In the genomic region with DNA sequence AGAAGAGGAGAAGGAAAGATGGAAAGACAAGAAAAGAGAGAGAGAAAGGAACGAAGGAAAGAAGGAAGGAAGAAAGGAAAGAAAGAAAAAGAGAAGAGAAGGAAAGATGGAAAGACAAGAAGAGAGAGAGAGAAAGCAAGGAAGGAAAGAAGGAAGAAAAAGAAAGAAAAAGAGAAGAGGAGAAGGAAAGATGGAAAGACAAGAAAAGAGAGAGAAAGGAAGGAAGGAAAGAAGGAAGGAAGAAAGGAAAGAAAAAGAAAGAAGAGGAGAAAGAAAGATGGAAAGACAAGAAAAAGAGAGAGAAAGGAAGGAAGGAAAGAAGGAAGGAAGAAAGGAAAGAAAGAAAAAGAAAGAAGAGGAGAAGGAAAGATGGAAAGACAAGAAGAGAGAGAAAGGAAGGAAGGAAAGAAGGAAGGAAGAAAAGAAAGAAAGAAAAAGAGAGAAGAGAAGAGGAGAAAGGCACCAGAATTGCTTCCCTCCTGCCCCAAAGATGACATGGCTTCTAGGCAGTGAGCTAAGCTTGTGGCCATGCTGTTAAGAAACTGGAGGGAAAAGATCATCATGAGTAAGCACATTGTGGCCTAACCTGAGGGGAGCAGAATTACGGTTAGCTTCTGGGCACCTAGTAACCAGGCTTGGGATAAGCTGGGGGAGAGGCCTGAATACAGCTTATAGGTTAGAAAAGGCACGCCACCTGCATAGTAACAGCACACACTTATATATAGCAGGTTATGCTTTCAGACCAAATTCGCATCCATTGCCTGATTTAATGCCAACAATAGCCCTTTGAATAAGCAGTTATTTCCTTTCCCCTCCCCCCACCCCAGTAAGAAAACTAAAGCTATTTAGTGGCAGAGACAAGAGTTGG, we compare ENCODE assay signal across 8 cellular contexts. TPM values are rescaled to one million over a fixed set of nuclear protein-coding genes. Genes with fewer than 3 reads are reported as not detected.
DNase-seq lines count a peak whose midpoint lies in the region; ATAC-seq and TF ChIP-seq lines count a peak whose summit lies in the region.

No MANE protein-coding gene starts in this region.

- H3K4me3 ChIP-seq in choroid plexus epithelial cell (ENCODE audit: low read depth, low read length): no peak overlapping the region
- H3K4me3 ChIP-seq in smooth muscle cell: no peak overlapping the region

- H3K9me3 Mint-ChIP-seq in activated CD4-positive, alpha-beta T cell treated with anti-CD3 and anti-CD28 coated beads, Interleukin-2, amount 10 ng/mL, durations not matched to agents 24 days and 14 days: no peaks in the 10 kb centered on the region

- H3K79me2 ChIP-seq in smooth muscle cell (ENCODE audit: low read depth): peaks cover 78% of the 10 kb centered on the region

- peak overlapping the region; percentile 61 for H3K4me2 ChIP-seq in smooth muscle cell

- intact Hi-C loops in activated CD4-positive, alpha-beta T cell treated with anti-CD3 and anti-CD28 coated beads, Interleukin-2, amount 10 ng/mL, durations not matched to agents 24 days and 14 days (cut with micrococcal nuclease): loop anchor here (5.0 kb wide), 1 partner anchor 36 kb away; no protein-coding TSS in a partner anchor

- peaks cover 48% of the 10 kb centered on the region for H3K4me1 Mint-ChIP-seq in activated CD4-positive, alpha-beta T cell treated with anti-CD3 and anti-CD28 coated beads, Interleukin-2, amount 10 ng/mL, durations not matched to agents 24 days and 14 days

- no peak for ATAC-seq in GM21515 (IDR thresholded peaks at IDR 0.05; ENCODE audit: unreplicated experiment)

- H3K27ac Mint-ChIP-seq in activated CD4-positive, alpha-beta T cell treated with anti-CD3 and anti-CD28 coated beads, Interleukin-2, amount 10 ng/mL, durations not matched to agents 24 days and 14 days: peak overlapping the region; percentile 92

- no peak for TF ChIP-seq CTCF in choroid plexus epithelial cell (conservative IDR thresholded peaks at IDR 0.05; ENCODE audit: low read depth, low read length)
- no peak for TF ChIP-seq CTCF in smooth muscle cell (IDR thresholded peaks at IDR 0.05; ENCODE audit: borderline replicate concordance, insufficient read depth, poor library complexity, severe bottlenecking)

- peaks cover 15% of the 10 kb centered on the region for H4K20me1 ChIP-seq in smooth muscle cell (ENCODE audit: low read depth)

- H3K27ac ChIP-seq in smooth muscle cell (ENCODE audit: low read depth): peak overlapping the region; percentile 84

- H3K4me3 Mint-ChIP-seq in activated CD4-positive, alpha-beta T cell treated with anti-CD3 and anti-CD28 coated beads, Interleukin-2, amount 10 ng/mL, durations not matched to agents 24 days and 14 days: peak overlapping the region; percentile 79

- H3K4me1 ChIP-seq in smooth muscle cell (ENCODE audit: low read depth): peaks cover 33% of the 10 kb centered on the region

- peaks cover 26% of the 10 kb centered on the region for H3F3A ChIP-seq in smooth muscle cell (ENCODE audit: low read depth)

- no peaks in the 10 kb centered on the region for H3K36me3 ChIP-seq in smooth muscle cell (ENCODE audit: low read depth)

- DNase-seq in activated CD4-positive, alpha-beta T cell treated with anti-CD3 and anti-CD28 coated beads, Interleukin-2, amount 10 ng/mL, durations not matched to agents 24 days and 14 days: peak; percentile 70
- no peak for DNase-seq in activated CD4-positive, alpha-beta T cell treated with anti-CD3 and anti-CD28 coated beads for 4 hours
- DNase-seq in OCI-M1 (lab: John Stamatoyannopoulos, UW) (peak; percentile 96), choroid plexus epithelial cell (ENCODE audit: low read depth) (peak; percentile 60), smooth muscle cell (lab: John Stamatoyannopoulos, UW; ENCODE audit: unreplicated experiment) (no peak), iPS-NIHi11 (ENCODE audit: low spot score) (no peak), 8988T (no peak)

- no peaks in the 10 kb centered on the region for H3K9me3 ChIP-seq in smooth muscle cell (replicated peaks; ENCODE audit: low read depth)

- no peaks in the 10 kb centered on the region for H3K27me3 Mint-ChIP-seq in activated CD4-positive, alpha-beta T cell treated with anti-CD3 and anti-CD28 coated beads, Interleukin-2, amount 10 ng/mL, durations not matched to agents 24 days and 14 days

- H3K36me3 Mint-ChIP-seq in activated CD4-positive, alpha-beta T cell treated with anti-CD3 and anti-CD28 coated beads, Interleukin-2, amount 10 ng/mL, durations not matched to agents 24 days and 14 days (ENCODE audit: low read depth): peaks cover 25% of the 10 kb centered on the region

- H3K27me3 ChIP-seq in smooth muscle cell (ENCODE audit: low read depth): no peaks in the 10 kb centered on the region

- WGBS in smooth muscle cell (ENCODE audit: low lambda C conversion rate): 61% methylated on average over 4 of the region's 4 CpGs

- peak overlapping the region; percentile 52 for H3K9ac ChIP-seq in smooth muscle cell (ENCODE audit: low read depth)

- H2AFZ ChIP-seq in smooth muscle cell (ENCODE audit: low read depth): no peak overlapping the region

RNA-seq across cellular contexts. Expression of gene ST3GAL4, which starts 2.3 kb away (rescaled TPM):
- total RNA-seq in activated CD4-positive, alpha-beta T cell treated with anti-CD3 and anti-CD28 coated beads, Interleukin-2, amount 10 ng/mL, durations not matched to agents 24 days and 14 days: 12.3 and 13.3 TPM in 2 replicates
- 36.5 and 60.3 TPM in 2 replicates for total RNA-seq in smooth muscle cell
- polyA plus RNA-seq in smooth muscle cell: 58.5 and 60.9 TPM in 2 replicates

RNA-seq across cellular contexts. Expression of gene DCPS, which starts 49.3 kb away (rescaled TPM):
- total RNA-seq in activated CD4-positive, alpha-beta T cell treated with anti-CD3 and anti-CD28 coated beads, Interleukin-2, amount 10 ng/mL, durations not matched to agents 24 days and 14 days: 36.0 and 40.2 TPM in 2 replicates
- 8.9 and 19.0 TPM in 2 replicates for total RNA-seq in smooth muscle cell
- 25.4 and 34.1 TPM in 2 replicates for polyA plus RNA-seq in smooth muscle cell

Comparison
In these comparisons a context has a peak if more than half of its experiments do, and no peak if none do; other contexts are left out.
1. DNase-seq: peak in activated CD4-positive, alpha-beta T cell treated with anti-CD3 and anti-CD28 coated beads, Interleukin-2, amount 10 ng/mL, durations not matched to agents 24 days and 14 days (single experiment), OCI-M1 (single experiment) and choroid plexus epithelial cell (single experiment); none in activated CD4-positive, alpha-beta T cell treated with anti-CD3 and anti-CD28 coated beads for 4 hours (0 of 2), smooth muscle cell (single experiment), iPS-NIHi11 (single experiment) and 8988T (single experiment).